24 cellular contexts compared by ENCODE assay signal in the genomic region with DNA sequence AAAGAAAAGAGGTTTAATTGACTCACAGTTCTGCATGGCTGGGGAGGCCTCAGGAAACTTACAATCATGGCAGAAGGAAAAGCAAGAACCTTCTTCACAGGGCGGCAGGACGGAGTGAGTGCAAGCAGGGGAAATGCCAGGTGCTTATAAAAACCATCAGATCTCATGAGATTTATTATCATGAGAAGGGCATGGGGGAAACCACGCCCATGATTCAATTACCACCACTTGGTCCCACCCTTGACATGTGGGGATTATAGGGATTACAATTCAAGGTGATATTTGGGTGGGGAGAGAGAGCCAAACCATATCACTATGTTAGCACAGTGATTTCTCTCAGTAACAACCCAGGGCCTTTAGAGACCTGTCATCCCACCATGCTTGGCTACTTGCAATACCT. TPM values are rescaled to one million over a fixed set of nuclear protein-coding genes. Genes with fewer than 3 reads are reported as not detected.
DNase-seq lines count a peak whose midpoint lies in the region; ATAC-seq and TF ChIP-seq lines count a peak whose summit lies in the region.
"Had no signal": no experiment of that assay in that cellular context is flagged by ENCODE, and none has a peak within 500 bp of the region (broad histone marks: within the 10 kb centered on the region; RNA-seq: fewer than 3 reads in every experiment).

No MANE protein-coding gene starts in this region.

- H3K4me3 ChIP-seq in GM23338 (no peak overlapping the region), WERI-Rb-1 (ENCODE audit: low read depth, low read length) (no peak overlapping the region), psoas muscle (no peak overlapping the region)
- H3K4me3 ChIP-seq: A549; BLaER1 treated with 17β-estradiol and CSF1 and Interleukin-3, amounts not matched to agents 10 nM and 100 nM; GM12878; GM23248 had no signal

- no peaks in the 10 kb centered on the region for H3K79me2 ChIP-seq in GM23338 (replicated peaks; ENCODE audit: insufficient read depth)

- H3K27ac Mint-ChIP-seq in GM23338, result 0 out of 2 replicates have a peak overlapping the region, but pooled peaks have one; percentile 25
- H3K27ac Mint-ChIP-seq: HFFc6 had no signal

- no peaks in the 10 kb centered on the region for H3F3A ChIP-seq in GM23338 (replicated peaks; ENCODE audit: low read depth)

- no peaks in the 10 kb centered on the region for H3K36me3 Mint-ChIP-seq in GM23338 (ENCODE audit: low read depth)
- H3K36me3 Mint-ChIP-seq: CD4-positive, alpha-beta memory T cell had no signal

- no peak overlapping the region for H3K4me3 Mint-ChIP-seq in GM23338
- H3K4me3 Mint-ChIP-seq: H9, HFFc6 had no signal

- peaks cover 2% of the 10 kb centered on the region for H3K27me3 Mint-ChIP-seq in GM23338 (ENCODE audit: insufficient read depth, low read depth, poor library complexity)

- H3K9me3 Mint-ChIP-seq in GM23338, result no peaks in the 10 kb centered on the region
- H3K9me3 Mint-ChIP-seq: H9, HFFc6 had no signal

- TF ChIP-seq CTCF in GM23338 (conservative IDR thresholded peaks at IDR 0.05; ENCODE audit: low read depth in 2 of 2) (no peak), WERI-Rb-1 (IDR thresholded peaks at IDR 0.05; ENCODE audit: low read depth, low read length) (no peak), psoas muscle (IDR thresholded peaks at IDR 0.05) (no peak)

- 78 to 93% (median 83%) methylated on average over 3 of the region's 3 CpGs for WGBS in psoas muscle, 3 donors

- no peaks in the 10 kb centered on the region for H4K20me1 ChIP-seq in GM23338 (replicated peaks; ENCODE audit: insufficient read depth)

- H3K4me2 ChIP-seq in GM23338, result no peak overlapping the region
- H3K4me2 ChIP-seq: A549 had no signal

- intact Hi-C loops in psoas muscle (cut with DNase I), result no loop called here

- H3K4me1 ChIP-seq in GM23338 (ENCODE audit: insufficient read depth) (peaks cover 20% of the 10 kb centered on the region), psoas muscle (no peaks in the 10 kb centered on the region)

- H3K36me3 ChIP-seq in GM23338 (ENCODE audit: insufficient read depth), result no peaks in the 10 kb centered on the region
- H3K36me3 ChIP-seq in WERI-Rb-1, result peaks cover 4% of the 10 kb centered on the region; the same call in 1 of the 2 replicates
- no peaks in the 10 kb centered on the region for H3K36me3 ChIP-seq in psoas muscle (ENCODE audit: insufficient read depth in 1 of 2, low read depth in 1 of 2)
- H3K36me3 ChIP-seq: BE2C had no signal

- H3K4me1 Mint-ChIP-seq in GM23338, result peaks cover 30% of the 10 kb centered on the region
- H3K4me1 Mint-ChIP-seq: CD4-positive, alpha-beta memory T cell had no signal

- no peak for DNase-seq in GM23338 (ENCODE audit: low spot score)
- peak; percentile 45 for DNase-seq in NCI-H524 treated with DMSO at 0.1 percent for 48 hours (lab: John Stamatoyannopoulos, UW)
- peak; percentile 65 for DNase-seq in WERI-Rb-1
- no peak for DNase-seq in occipital lobe (lab: John Stamatoyannopoulos, UW)
- DNase-seq in psoas muscle, result no peak
- no peak for DNase-seq in T-helper 2 cell
- DNase-seq in SIG-M5 treated with dmso at 0.1 percent for 504 hours (lab: John Stamatoyannopoulos, UW; ENCODE audit: unreplicated experiment), result no peak
- DNase-seq: 8988T; ACHN; AML-193; BE2C; Calu3; CD4-positive, alpha-beta memory T cell; COR-L47; DMS79; EL; GDM1; GM23248; H9; HFFc6 had no signal

- H3K27ac ChIP-seq in GM23338 (ENCODE audit: low read depth), result no peak overlapping the region
- no peak overlapping the region; the same call in 1 of the 2 replicates for H3K27ac ChIP-seq in WERI-Rb-1
- H3K27ac ChIP-seq in psoas muscle, result no peak overlapping the region
- H3K27ac ChIP-seq: GM23248 had no signal

- no peak overlapping the region for H2AFZ ChIP-seq in GM23338
- H2AFZ ChIP-seq: GM23248 had no signal

- H3K9me2 ChIP-seq in GM23338 (ENCODE audit: insufficient read depth), result no peaks in the 10 kb centered on the region; the same call in 1 of the 2 replicates

- H3K27me3 ChIP-seq in GM23338 (ENCODE audit: insufficient read depth) (no peaks in the 10 kb centered on the region), WERI-Rb-1 (ENCODE audit: insufficient read depth, low read depth, severe bottlenecking) (no peaks in the 10 kb centered on the region), psoas muscle (ENCODE audit: insufficient read depth in 3 of 3, low read length in 2 of 3) (peaks cover 0 to 9% (median 2%) of the 10 kb centered on the region in 3 donors)
- H3K27me3 ChIP-seq: BE2C; BLaER1 treated with 17β-estradiol and CSF1 and Interleukin-3, amounts not matched to agents 10 nM and 100 nM had no signal

- ATAC-seq in GM23338 (no peak), psoas muscle (no peak)
- ATAC-seq: A549, GM12878, HCT116 had no signal

- H3K9me3 ChIP-seq in WERI-Rb-1 (ENCODE audit: severe bottlenecking), result no peaks in the 10 kb centered on the region
- H3K9me3 ChIP-seq in psoas muscle, result no peaks in the 10 kb centered on the region
- H3K9me3 ChIP-seq: A549; BE2C; BLaER1 treated with 17β-estradiol and CSF1 and Interleukin-3, amounts not matched to agents 10 nM and 100 nM had no signal

TF ChIP-seq in GM23338, 12 proteins besides CTCF, POLR2A, EP300 and RAD21:
- no peak for TF ChIP-seq STAT1 (IDR thresholded peaks at IDR 0.05; ENCODE audit: unreplicated experiment)
- TF ChIP-seq, protein P1, sequence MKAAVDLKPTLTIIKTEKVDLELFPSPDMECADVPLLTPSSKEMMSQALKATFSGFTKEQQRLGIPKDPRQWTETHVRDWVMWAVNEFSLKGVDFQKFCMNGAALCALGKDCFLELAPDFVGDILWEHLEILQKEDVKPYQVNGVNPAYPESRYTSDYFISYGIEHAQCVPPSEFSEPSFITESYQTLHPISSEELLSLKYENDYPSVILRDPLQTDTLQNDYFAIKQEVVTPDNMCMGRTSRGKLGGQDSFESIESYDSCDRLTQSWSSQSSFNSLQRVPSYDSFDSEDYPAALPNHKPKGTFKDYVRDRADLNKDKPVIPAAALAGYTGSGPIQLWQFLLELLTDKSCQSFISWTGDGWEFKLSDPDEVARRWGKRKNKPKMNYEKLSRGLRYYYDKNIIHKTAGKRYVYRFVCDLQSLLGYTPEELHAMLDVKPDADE (IDR thresholded peaks at IDR 0.05), result no peak
- no peak for TF ChIP-seq ZNF331 (CRISPR knock-in tag; IDR thresholded peaks at IDR 0.05; ENCODE audit: low read depth)
- TF ChIP-seq JUNB (IDR thresholded peaks at IDR 0.05; ENCODE audit: unreplicated experiment), result no peak
- TF ChIP-seq EZH2 (IDR thresholded peaks at IDR 0.05; ENCODE audit: low read depth, unreplicated experiment), result no peak

RNA-seq across cellular contexts. Expression of gene LRRN2, which starts 39.9 kb away (rescaled TPM):
- total RNA-seq in GM23338 (2014; rRNA removed; shearing (Covaris generic)), result 2.0 and 2.6 TPM in 2 replicates
- polyA plus RNA-seq in GM23338 (2016; fragmentation: Nextera tagmentation; extraction: Ambion mirVana), result 0.74 and 0.78 TPM in 2 replicates
- total RNA-seq in occipital lobe, result 12.8 TPM
- total RNA-seq in psoas muscle, result 1 to 10 TPM in 2 of 4 donors, under 1 TPM in 2; 0.93 to 2.2 (median 1.0) TPM
- polyA plus RNA-seq in psoas muscle, result under 1 TPM; 0.71 to 0.94 (median 0.81) TPM
- total RNA-seq: Calu3; CD4-positive, alpha-beta memory T cell; GM12878; HFFc6 had no signal
- polyA plus RNA-seq: CD4-positive, alpha-beta memory T cell; GM12878; GM23248 had no signal

Comparison
In these comparisons a context has a peak if more than half of its experiments do, and no peak if none do; other contexts are left out.
1. DNase-seq: peak in NCI-H524 treated with DMSO at 0.1 percent for 48 hours (single experiment) and WERI-Rb-1 (single experiment); none in GM23338 (single experiment), occipital lobe (single experiment), psoas muscle (0 of 2), T-helper 2 cell (0 of 5) and SIG-M5 treated with dmso at 0.1 percent for 504 hours (single experiment).